ENCODE assay signal across 8 cellular contexts in genomic region chr4:18292411-18292810, GRCh38.
"Had no signal": no experiment of that assay in that cellular context is flagged by ENCODE, and none has a peak within 500 bp of the region (broad histone marks: within the 10 kb centered on the region; RNA-seq: fewer than 3 reads in every experiment).

No MANE protein-coding gene starts in this region.

- DNase-seq: GM23248, GOT3, H7, H9, HCEC 1CT, HFFc6 had no signal

- H3K4me2 ChIP-seq: GM23338 had no signal

- H3K4me1 ChIP-seq: HAP-1 had no signal

- H3K27ac Mint-ChIP-seq: GM23338, H9, HFFc6 had no signal

- H3K9me3 ChIP-seq: HAP-1 had no signal

- H3K4me3 Mint-ChIP-seq: GM23338, H9, HFFc6 had no signal

- H2AFZ ChIP-seq: GM23248, GM23338 had no signal

- H3K9ac ChIP-seq: GM23248 had no signal

- H3K9me3 Mint-ChIP-seq: GM23338, H9 had no signal

- H3K27ac ChIP-seq: GM23248 had no signal

- H3K4me3 ChIP-seq: GM23248, GM23338, HAP-1 had no signal

- H3K36me3 ChIP-seq: HAP-1 had no signal
